Comparison of ENCODE assay signal across 10 cellular contexts in genomic region chr11:66281776-66282467, GRCh38. TPM values are rescaled to one million over a fixed set of nuclear protein-coding genes. Genes with fewer than 3 reads are reported as not detected.
DNase-seq lines count a peak whose midpoint lies in the region; ATAC-seq and TF ChIP-seq lines count a peak whose summit lies in the region.
"Had no signal": no experiment of that assay in that cellular context is flagged by ENCODE, and none has a peak within 500 bp of the region (broad histone marks: within the 10 kb centered on the region; RNA-seq: fewer than 3 reads in every experiment).

No MANE protein-coding gene starts in this region.

- POLR2A ChIA-PET in activated CD4-positive, alpha-beta T cell treated with anti-CD3 and anti-CD28 coated beads, Interleukin-2, amount 10 ng/mL, durations not matched to agents 7 days and 5 days (lab: Charles Lee): no interaction called here

- no peak for DNase-seq in activated CD4-positive, alpha-beta T cell treated with anti-CD3 and anti-CD28 coated beads, Interleukin-2, amount 10 ng/mL, durations not matched to agents 7 days and 5 days
- DNase-seq in activated CD4-positive, alpha-beta T cell treated with anti-CD3 and anti-CD28 coated beads for 48 hours: no peak
- DNase-seq in T-helper 17 cell (no peak), epidermal melanocyte (ENCODE audit: insufficient read length, low spot score) (peak; percentile 21), GM20000 (ENCODE audit: low spot score) (no peak), NCI-H446 treated with DMSO at 0.1 percent for 48 hours (lab: John Stamatoyannopoulos, UW) (no peak)
- no peak for DNase-seq in stimulated activated naive B cell treated with anti-CD40 and anti-IgM and Interleukin-4, amounts not matched to agents 10 μg/mL and 1 μg/mL and 100 μg/mL, for 72 hours
- DNase-seq in stimulated activated CD4-positive, alpha-beta T cell treated with anti-CD3 and anti-CD28 coated beads, Interleukin-1b, Interleukin-23, amount 100 ng/mL, for 48 hours: no peak

- CTCF ChIA-PET in activated CD4-positive, alpha-beta T cell treated with anti-CD3 and anti-CD28 coated beads, Interleukin-2, amount 10 ng/mL, durations not matched to agents 7 days and 5 days (lab: Charles Lee): interaction anchor here (0.6 to 4.2 kb wide), 20 partner anchors 9 to 1783 kb away, joined by 3 to 43 read pairs (median 4); partner anchors contain the start of genes BRMS1, CD248, NPAS4 and RAB1B

- peaks cover 3% of the 10 kb centered on the region for H3K27me3 Mint-ChIP-seq in activated CD4-positive, alpha-beta T cell treated with anti-CD3 and anti-CD28 coated beads, Interleukin-2, amount 10 ng/mL, durations not matched to agents 7 days and 5 days
- no peaks in the 10 kb centered on the region for H3K27me3 Mint-ChIP-seq in T-helper 17 cell
- peaks cover 11 to 22% of the 10 kb centered on the region in 2 donors for H3K27me3 Mint-ChIP-seq in stimulated activated naive B cell treated with anti-CD40 and anti-IgM and Interleukin-4, amounts not matched to agents 10 μg/mL and 1 μg/mL and 100 μg/mL, for 72 hours

- TF ChIP-seq CTCF in GM20000 (IDR thresholded peaks at IDR 0.05; ENCODE audit: extremely low read depth, missing control alignments): no peak

- H3K4me3 Mint-ChIP-seq in activated CD4-positive, alpha-beta T cell treated with anti-CD3 and anti-CD28 coated beads, Interleukin-2, amount 10 ng/mL, durations not matched to agents 7 days and 5 days: peak overlapping the region; percentile 56
- H3K4me3 Mint-ChIP-seq in T-helper 17 cell: peak overlapping the region; percentile 82
- peak overlapping the region; percentile 53 to 55 for H3K4me3 Mint-ChIP-seq in stimulated activated naive B cell treated with anti-CD40 and anti-IgM and Interleukin-4, amounts not matched to agents 10 μg/mL and 1 μg/mL and 100 μg/mL, for 72 hours

- no peaks in the 10 kb centered on the region for H3K9me3 ChIP-seq in T-helper 17 cell (ENCODE audit: control insufficient read depth, low read length, poor library complexity, severe bottlenecking)
- H3K9me3 ChIP-seq: heart right ventricle, uterus had no signal

- peaks cover 35% of the 10 kb centered on the region for H3K4me1 Mint-ChIP-seq in activated CD4-positive, alpha-beta T cell treated with anti-CD3 and anti-CD28 coated beads, Interleukin-2, amount 10 ng/mL, durations not matched to agents 7 days and 5 days
- peaks cover 26% of the 10 kb centered on the region for H3K4me1 Mint-ChIP-seq in T-helper 17 cell
- peaks cover 37 to 63% of the 10 kb centered on the region in 2 donors for H3K4me1 Mint-ChIP-seq in stimulated activated naive B cell treated with anti-CD40 and anti-IgM and Interleukin-4, amounts not matched to agents 10 μg/mL and 1 μg/mL and 100 μg/mL, for 72 hours

- H3K9me3 Mint-ChIP-seq in activated CD4-positive, alpha-beta T cell treated with anti-CD3 and anti-CD28 coated beads, Interleukin-2, amount 10 ng/mL, durations not matched to agents 7 days and 5 days: no peaks in the 10 kb centered on the region
- no peaks in the 10 kb centered on the region for H3K9me3 Mint-ChIP-seq in stimulated activated naive B cell treated with anti-CD40 and anti-IgM and Interleukin-4, amounts not matched to agents 10 μg/mL and 1 μg/mL and 100 μg/mL, for 72 hours

- peak overlapping the region; percentile 66 for H3K27ac Mint-ChIP-seq in activated CD4-positive, alpha-beta T cell treated with anti-CD3 and anti-CD28 coated beads, Interleukin-2, amount 10 ng/mL, durations not matched to agents 7 days and 5 days
- peak overlapping the region; percentile 94 for H3K27ac Mint-ChIP-seq in T-helper 17 cell
- H3K27ac Mint-ChIP-seq in stimulated activated naive B cell treated with anti-CD40 and anti-IgM and Interleukin-4, amounts not matched to agents 10 μg/mL and 1 μg/mL and 100 μg/mL, for 72 hours: peak overlapping the region; percentile 85

- no peak for ATAC-seq in T-helper 17 cell
- peak in 1 of 2 donors; percentile 28 for ATAC-seq in stimulated activated naive B cell treated with anti-CD40 and anti-IgM and Interleukin-4, amounts not matched to agents 10 μg/mL and 1 μg/mL and 100 μg/mL, for 72 hours (replicated peaks)

- H3K36me3 Mint-ChIP-seq in activated CD4-positive, alpha-beta T cell treated with anti-CD3 and anti-CD28 coated beads, Interleukin-2, amount 10 ng/mL, durations not matched to agents 7 days and 5 days (ENCODE audit: low read depth): peaks cover 2% of the 10 kb centered on the region
- H3K36me3 Mint-ChIP-seq in T-helper 17 cell (ENCODE audit: low read depth): no peaks in the 10 kb centered on the region
- H3K36me3 Mint-ChIP-seq in stimulated activated naive B cell treated with anti-CD40 and anti-IgM and Interleukin-4, amounts not matched to agents 10 μg/mL and 1 μg/mL and 100 μg/mL, for 72 hours: peaks cover 14 to 19% of the 10 kb centered on the region in 2 donors

RNA-seq across cellular contexts. Expression of gene CNIH2, which starts 3.9 kb away (rescaled TPM):
- total RNA-seq in activated CD4-positive, alpha-beta T cell treated with anti-CD3 and anti-CD28 coated beads, Interleukin-2, amount 10 ng/mL, durations not matched to agents 7 days and 5 days: 1 to 10 TPM; 2.5 TPM
- total RNA-seq in T-helper 17 cell: 10 to 100 TPM in 1 of 2 donors, 1 to 10 TPM in 1; 9.0 to 14.4 TPM

RNA-seq across cellular contexts. Expression of gene YIF1A, which starts 7.0 kb away (rescaled TPM):
- total RNA-seq in activated CD4-positive, alpha-beta T cell treated with anti-CD3 and anti-CD28 coated beads, Interleukin-2, amount 10 ng/mL, durations not matched to agents 7 days and 5 days: 10 to 100 TPM; 39.1 to 45.4 TPM
- total RNA-seq in T-helper 17 cell: 10 to 100 TPM; 32.6 to 35.1 TPM

RNA-seq across cellular contexts. Expression of gene TMEM151A, which starts 9.8 kb away (rescaled TPM):
- not detected for total RNA-seq in activated CD4-positive, alpha-beta T cell treated with anti-CD3 and anti-CD28 coated beads, Interleukin-2, amount 10 ng/mL, durations not matched to agents 7 days and 5 days
- total RNA-seq in T-helper 17 cell: under 1 TPM; 0.16 to 0.32 TPM

RNA-seq across cellular contexts. Expression of gene RAB1B, which starts 13.5 kb away (rescaled TPM):
- 100 to 1,000 TPM; 151 to 174 TPM for total RNA-seq in activated CD4-positive, alpha-beta T cell treated with anti-CD3 and anti-CD28 coated beads, Interleukin-2, amount 10 ng/mL, durations not matched to agents 7 days and 5 days
- 10 to 100 TPM; 72.8 to 89.1 TPM for total RNA-seq in T-helper 17 cell

RNA-seq across cellular contexts. Expression of gene KLC2, which starts 24.4 kb away (rescaled TPM):
- 10 to 100 TPM; 32.1 to 38.5 TPM for total RNA-seq in activated CD4-positive, alpha-beta T cell treated with anti-CD3 and anti-CD28 coated beads, Interleukin-2, amount 10 ng/mL, durations not matched to agents 7 days and 5 days
- 10 to 100 TPM; 55.1 to 58.3 TPM for total RNA-seq in T-helper 17 cell
